8 cellular contexts compared by ENCODE assay signal in genomic region chr6:106324726-106325335, GRCh38. TPM values are rescaled to one million over a fixed set of nuclear protein-coding genes. Genes with fewer than 3 reads are reported as not detected.
DNase-seq lines count a peak whose midpoint lies in the region; ATAC-seq, FAIRE-seq and TF ChIP-seq lines count a peak whose summit lies in the region.

No MANE protein-coding gene starts in this region.

- DNase-seq in HFFc6 = no peak
- DNase-seq in astrocyte (ENCODE audit: low read depth) = peak; percentile 9
- DNase-seq in upper lobe of left lung = no peak
- DNase-seq in T-helper 9 cell = no peak

- H3K4me1 Mint-ChIP-seq in HFFc6 (ENCODE audit: low read depth) = peaks cover 27% of the 10 kb centered on the region
- H3K4me1 Mint-ChIP-seq in astrocyte (ENCODE audit: low read depth, unreplicated experiment) = peaks cover 12% of the 10 kb centered on the region

- H3K36me3 Mint-ChIP-seq in HFFc6 (ENCODE audit: low read depth) = no peaks in the 10 kb centered on the region; the same call in 1 of the 2 replicates
- no peaks in the 10 kb centered on the region for H3K36me3 Mint-ChIP-seq in astrocyte (ENCODE audit: low read depth, unreplicated experiment)

- peaks cover 8% of the 10 kb centered on the region for H3K4me1 ChIP-seq in ACC112 (ENCODE audit: control insufficient read depth, insufficient read depth, low read length, unreplicated experiment)
- H3K4me1 ChIP-seq in astrocyte (ENCODE audit: insufficient read depth, low read length) = peaks cover 10% of the 10 kb centered on the region
- peaks cover 6 to 17% (median 15%) of the 10 kb centered on the region in 4 donors for H3K4me1 ChIP-seq in liver (ENCODE audit: control insufficient read depth in 4 of 4, insufficient read depth in 4 of 4, low read length in 3 of 4)
- peaks cover 10 to 34% (median 18%) of the 10 kb centered on the region in 4 donors for H3K4me1 ChIP-seq in upper lobe of left lung

- H3K9ac ChIP-seq in astrocyte (ENCODE audit: low read length) (peak overlapping the region; percentile 94), liver (ENCODE audit: low read depth in 1 of 2, low read length in 2 of 2) (peak overlapping the region; percentile 88 to 97)

- FAIRE-seq in astrocyte (lab: Jason Lieb, UNC) = no peak

- H4K20me1 ChIP-seq in astrocyte (ENCODE audit: insufficient read depth, low read length) = peaks cover 27% of the 10 kb centered on the region

- 3% methylated on average over 9 of the region's 9 CpGs for WGBS in liver
- WGBS in upper lobe of left lung, 2 donors = 7% methylated on average over 9 of the region's 9 CpGs

- peak overlapping the region; percentile 78 for H3K27ac ChIP-seq in ACC112 (ENCODE audit: low read depth, low read length)
- peak overlapping the region; percentile 86 for H3K27ac ChIP-seq in astrocyte (ENCODE audit: low read depth, low read length)
- H3K27ac ChIP-seq in liver (ENCODE audit: low read depth in 1 of 2, low read length in 2 of 2) = peak overlapping the region; percentile 95 to 98
- H3K27ac ChIP-seq in upper lobe of left lung = peak overlapping the region; percentile 92 to 97 (median 94)

- H3K9me3 Mint-ChIP-seq in HFFc6 (no peaks in the 10 kb centered on the region), astrocyte (ENCODE audit: unreplicated experiment) (no peaks in the 10 kb centered on the region)

- TF ChIP-seq EP300 in upper lobe of left lung (IDR thresholded peaks at IDR 0.05) = no peak

- peak overlapping the region; percentile 95 for H3K27ac Mint-ChIP-seq in HFFc6
- H3K27ac Mint-ChIP-seq in astrocyte (ENCODE audit: unreplicated experiment) = peak overlapping the region; percentile 93

- H3K27me3 Mint-ChIP-seq in HFFc6 (ENCODE audit: insufficient read depth) = peaks cover 16% of the 10 kb centered on the region
- no peaks in the 10 kb centered on the region for H3K27me3 Mint-ChIP-seq in astrocyte (ENCODE audit: low read depth, unreplicated experiment)

- ATAC-seq in upper lobe of left lung (ENCODE audit: low FRiP score in 2 of 2) (no peak), GM19324 (IDR thresholded peaks at IDR 0.05; ENCODE audit: low FRiP score, unreplicated experiment) (no peak), GM18502 (IDR thresholded peaks at IDR 0.05; ENCODE audit: poor library complexity, unreplicated experiment) (no peak)

- H3K9me3 ChIP-seq in astrocyte (ENCODE audit: insufficient read depth, low read depth, low read length) (no peaks in the 10 kb centered on the region), liver (ENCODE audit: control insufficient read depth in 4 of 4, low read length in 3 of 4) (no peaks in the 10 kb centered on the region), upper lobe of left lung (no peaks in the 10 kb centered on the region)

- H3K4me2 ChIP-seq in astrocyte (ENCODE audit: low read length) = peak overlapping the region; percentile 94

- H3K27me3 ChIP-seq in ACC112 (ENCODE audit: insufficient read depth, low read length) (0 out of 2 replicates have a peak, but pooled peaks cover 3% of the 10 kb centered on the region), astrocyte (ENCODE audit: insufficient read depth, low read length) (peaks cover 3% of the 10 kb centered on the region), liver (ENCODE audit: control insufficient read depth in 4 of 4, insufficient read depth in 4 of 4, low read length in 3 of 4) (peaks cover 0 to 2% (median 0%) of the 10 kb centered on the region in 4 donors), upper lobe of left lung (no peaks in the 10 kb centered on the region)

- TF ChIP-seq POLR2A in upper lobe of left lung (IDR thresholded peaks at IDR 0.05) = no peak

- TF ChIP-seq CTCF in HFFc6 (IDR thresholded peaks at IDR 0.05) = no peak
- TF ChIP-seq CTCF in astrocyte (IDR thresholded peaks at IDR 0.05; ENCODE audit: insufficient read depth, low read depth, low read length) = no peak
- TF ChIP-seq CTCF in liver (IDR thresholded peaks at IDR 0.05; ENCODE audit: low read depth, low read length, missing input control) = no peak
- TF ChIP-seq CTCF in upper lobe of left lung (IDR thresholded peaks at IDR 0.05) = no peak

- no peak for TF ChIP-seq RAD21 in liver (IDR thresholded peaks at IDR 0.05)

- H3K36me3 ChIP-seq in ACC112 (ENCODE audit: insufficient read depth, low read length) (no peaks in the 10 kb centered on the region), astrocyte (ENCODE audit: insufficient read depth, low read length) (no peaks in the 10 kb centered on the region), liver (ENCODE audit: control insufficient read depth in 4 of 4, insufficient read depth in 3 of 4, low read depth in 1 of 4, low read length in 3 of 4) (no peaks in the 10 kb centered on the region), upper lobe of left lung (no peaks in the 10 kb centered on the region)

- H2AFZ ChIP-seq in ACC112 (ENCODE audit: low read length, unreplicated experiment) (peak overlapping the region; percentile 92), astrocyte (ENCODE audit: low read depth, low read length) (peak overlapping the region; percentile 86)

- H3K4me3 Mint-ChIP-seq in HFFc6 (peak overlapping the region; percentile 99), astrocyte (ENCODE audit: unreplicated experiment) (peak overlapping the region; percentile 94)

- H3K4me3 ChIP-seq in ACC112 (ENCODE audit: low read depth, low read length) = peak overlapping the region; percentile 94
- H3K4me3 ChIP-seq in astrocyte (ENCODE audit: insufficient read depth, low read depth, low read length) = peak overlapping the region; percentile 95
- peak overlapping the region; percentile 89 to 98 (median 94) for H3K4me3 ChIP-seq in liver (ENCODE audit: low read depth in 1 of 3, low read length in 3 of 3)
- H3K4me3 ChIP-seq in upper lobe of left lung = peak overlapping the region; percentile 71 to 92 (median 88)

- peaks cover 49% of the 10 kb centered on the region for H3K79me2 ChIP-seq in ACC112 (ENCODE audit: control insufficient read depth, insufficient read depth, low read length, unreplicated experiment)
- H3K79me2 ChIP-seq in astrocyte (ENCODE audit: insufficient read depth, low read length) = peaks cover 55% of the 10 kb centered on the region

TF ChIP-seq in liver, 16 proteins besides CTCF, POLR2A, EP300 and RAD21:
- TF ChIP-seq HNF4A (conservative IDR thresholded peaks at IDR 0.05) (no peak), TAF1 (conservative IDR thresholded peaks at IDR 0.05) (no peak), GABPA (IDR thresholded peaks at IDR 0.05 in 1 of 2, conservative IDR thresholded peaks at IDR 0.05 in 1 of 2) (no peak), SP1 (IDR thresholded peaks at IDR 0.05) (no peak)
- TF ChIP-seq, protein P1, sequence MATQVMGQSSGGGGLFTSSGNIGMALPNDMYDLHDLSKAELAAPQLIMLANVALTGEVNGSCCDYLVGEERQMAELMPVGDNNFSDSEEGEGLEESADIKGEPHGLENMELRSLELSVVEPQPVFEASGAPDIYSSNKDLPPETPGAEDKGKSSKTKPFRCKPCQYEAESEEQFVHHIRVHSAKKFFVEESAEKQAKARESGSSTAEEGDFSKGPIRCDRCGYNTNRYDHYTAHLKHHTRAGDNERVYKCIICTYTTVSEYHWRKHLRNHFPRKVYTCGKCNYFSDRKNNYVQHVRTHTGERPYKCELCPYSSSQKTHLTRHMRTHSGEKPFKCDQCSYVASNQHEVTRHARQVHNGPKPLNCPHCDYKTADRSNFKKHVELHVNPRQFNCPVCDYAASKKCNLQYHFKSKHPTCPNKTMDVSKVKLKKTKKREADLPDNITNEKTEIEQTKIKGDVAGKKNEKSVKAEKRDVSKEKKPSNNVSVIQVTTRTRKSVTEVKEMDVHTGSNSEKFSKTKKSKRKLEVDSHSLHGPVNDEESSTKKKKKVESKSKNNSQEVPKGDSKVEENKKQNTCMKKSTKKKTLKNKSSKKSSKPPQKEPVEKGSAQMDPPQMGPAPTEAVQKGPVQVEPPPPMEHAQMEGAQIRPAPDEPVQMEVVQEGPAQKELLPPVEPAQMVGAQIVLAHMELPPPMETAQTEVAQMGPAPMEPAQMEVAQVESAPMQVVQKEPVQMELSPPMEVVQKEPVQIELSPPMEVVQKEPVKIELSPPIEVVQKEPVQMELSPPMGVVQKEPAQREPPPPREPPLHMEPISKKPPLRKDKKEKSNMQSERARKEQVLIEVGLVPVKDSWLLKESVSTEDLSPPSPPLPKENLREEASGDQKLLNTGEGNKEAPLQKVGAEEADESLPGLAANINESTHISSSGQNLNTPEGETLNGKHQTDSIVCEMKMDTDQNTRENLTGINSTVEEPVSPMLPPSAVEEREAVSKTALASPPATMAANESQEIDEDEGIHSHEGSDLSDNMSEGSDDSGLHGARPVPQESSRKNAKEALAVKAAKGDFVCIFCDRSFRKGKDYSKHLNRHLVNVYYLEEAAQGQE (IDR thresholded peaks at IDR 0.05) = no peak

RNA-seq across cellular contexts. Expression of gene ATG5, which starts 0.7 kb away (rescaled TPM):
- 10 to 100 TPM; 19.4 to 24.8 (median 21.5) TPM for total RNA-seq in HFFc6 (2021; fragmentation: NEBNext Ultra II Directional; extraction: Animal tissue kit (Norgen Biotek cat#: 25700))
- total RNA-seq in astrocyte = 37.8 and 39.3 TPM in 2 replicates
- total RNA-seq in liver = 10 to 100 TPM; 16.0 to 25.7 TPM
- polyA plus RNA-seq in liver = 10 to 100 TPM; 10.0 to 23.5 TPM
- total RNA-seq in upper lobe of left lung = 10 to 100 TPM; 25.8 to 55.1 (median 28.7) TPM

RNA-seq across cellular contexts. Expression of gene CRYBG1, which starts 35.7 kb away (rescaled TPM):
- total RNA-seq in HFFc6 (2021; fragmentation: NEBNext Ultra II Directional; extraction: Animal tissue kit (Norgen Biotek cat#: 25700)) = 10 to 100 TPM in 2 of 6 experiments, 1 to 10 TPM in 4; 8.2 to 10.9 (median 9.8) TPM
- 0.64 and 1.4 TPM in 2 replicates for total RNA-seq in astrocyte
- 1 to 10 TPM; 4.5 to 8.7 TPM for total RNA-seq in liver
- polyA plus RNA-seq in liver = 1 to 10 TPM; 2.3 to 3.4 TPM
- total RNA-seq in upper lobe of left lung = 10 to 100 TPM; 17.8 to 35.1 (median 25.5) TPM
